ENCODE assay signal across 33 cellular contexts in the genomic region with DNA sequence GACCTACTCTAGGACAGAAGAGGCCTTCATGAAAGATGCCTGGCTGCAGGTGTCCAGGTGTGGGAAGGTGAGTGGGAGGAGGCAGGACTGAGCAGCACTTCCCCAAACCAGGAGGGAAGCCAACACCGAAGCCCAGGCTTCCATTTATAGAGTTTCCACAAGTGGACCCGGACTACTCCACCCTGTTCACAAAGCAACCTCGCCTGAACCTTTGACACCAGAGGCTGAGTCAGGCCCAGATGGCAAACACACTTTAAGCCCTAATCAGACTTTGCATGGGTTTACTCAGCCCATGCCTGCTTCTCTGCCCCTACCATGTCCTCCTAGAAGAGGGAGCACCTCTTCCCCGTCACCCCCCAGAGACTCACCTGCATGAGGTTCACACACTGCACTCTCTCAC. TPM values are rescaled to one million over a fixed set of nuclear protein-coding genes. Genes with fewer than 3 reads are reported as not detected.
DNase-seq lines count a peak whose midpoint lies in the region; ATAC-seq, FAIRE-seq and TF ChIP-seq lines count a peak whose summit lies in the region.
"Had no signal": no experiment of that assay in that cellular context is flagged by ENCODE, and none has a peak within 500 bp of the region (broad histone marks: within the 10 kb centered on the region; RNA-seq: fewer than 3 reads in every experiment).

No MANE protein-coding gene starts in this region.

- H3K9me3 Mint-ChIP-seq in MCF 10A (ENCODE audit: unreplicated experiment): no peaks in the 10 kb centered on the region
- H3K9me3 Mint-ChIP-seq: neural crest cell had no signal

- H3K9me3 ChIP-seq in mammary epithelial cell (replicated peaks; ENCODE audit: insufficient read depth, low read length) (no peaks in the 10 kb centered on the region), HepG2 (ENCODE audit: low read length) (no peaks in the 10 kb centered on the region), upper lobe of right lung (no peaks in the 10 kb centered on the region)
- H3K9me3 ChIP-seq: SK-N-SH had no signal

- H3K4me3 ChIP-seq in mammary epithelial cell (replicated peaks in 1 of 3; ENCODE audit: insufficient read depth in 1 of 3, low read depth in 2 of 3, low read length in 3 of 3): no peak overlapping the region
- no peak overlapping the region for H3K4me3 ChIP-seq in bronchial epithelial cell (ENCODE audit: low read depth, low read length)
- H3K4me3 ChIP-seq in HepG2 (replicated peaks in 1 of 3; ENCODE audit: insufficient read depth in 1 of 3, low read depth in 2 of 3, low read length in 3 of 3): no peak overlapping the region
- H3K4me3 ChIP-seq in upper lobe of right lung: no peak overlapping the region
- H3K4me3 ChIP-seq: lung had no signal

- BruUV-seq in mammary epithelial cell (replicated peaks; lab: Mats Ljungman, UMichigan) (no TSS peak), MCF 10A (replicated peaks; lab: Mats Ljungman, UMichigan) (no TSS peak), HepG2 (replicated peaks; lab: Mats Ljungman, UMichigan) (no TSS peak)

- TF ChIP-seq POLR2A in HepG2 (IDR thresholded peaks at IDR 0.05; ENCODE audit: insufficient read depth in 1 of 2, low read depth in 2 of 2, low read length in 2 of 2): no peak

- no peaks in the 10 kb centered on the region for H3K4me1 ChIP-seq in mammary epithelial cell (ENCODE audit: insufficient read depth, low read length)
- no peaks in the 10 kb centered on the region for H3K4me1 ChIP-seq in HepG2 (ENCODE audit: insufficient read depth, low read length)
- H3K4me1 ChIP-seq in upper lobe of right lung: no peaks in the 10 kb centered on the region

- peaks cover 14% of the 10 kb centered on the region for H3K27me3 Mint-ChIP-seq in MCF 10A (ENCODE audit: insufficient read depth, unreplicated experiment)

- TF ChIP-seq EP300 in HepG2 (IDR thresholded peaks at IDR 0.05; ENCODE audit: low read depth in 2 of 2, low read length in 2 of 2) (no peak), HepG2 (CRISPR knock-in tag; IDR thresholded peaks at IDR 0.05; ENCODE audit: borderline replicate concordance) (no peak)

- no peaks in the 10 kb centered on the region for H3K36me3 Mint-ChIP-seq in MCF 10A (ENCODE audit: insufficient read depth, unreplicated experiment)
- H3K36me3 Mint-ChIP-seq: CD4-positive, alpha-beta memory T cell had no signal

- H2AFZ ChIP-seq in mammary epithelial cell (ENCODE audit: low read depth, low read length) (no peak overlapping the region), HepG2 (ENCODE audit: low read length) (no peak overlapping the region)

- H3K9ac ChIP-seq in mammary epithelial cell (ENCODE audit: insufficient read depth, low read length) (no peak overlapping the region), HepG2 (ENCODE audit: insufficient read depth, low read depth, low read length) (no peak overlapping the region)
- H3K9ac ChIP-seq: SK-N-SH had no signal

- H3K27ac ChIP-seq in mammary epithelial cell (ENCODE audit: insufficient read depth, low read depth, low read length) (no peak overlapping the region), HepG2 (ENCODE audit: extremely low read length, insufficient read depth, low read length) (no peak overlapping the region), upper lobe of right lung (no peak overlapping the region)
- H3K27ac ChIP-seq: VCaP had no signal

- no peak overlapping the region for H3K4me3 Mint-ChIP-seq in MCF 10A (ENCODE audit: unreplicated experiment)
- H3K4me3 Mint-ChIP-seq: CD4-positive, alpha-beta memory T cell; neural crest cell had no signal

- peaks cover 8% of the 10 kb centered on the region for H3K4me1 Mint-ChIP-seq in MCF 10A (ENCODE audit: insufficient read depth, unreplicated experiment)
- H3K4me1 Mint-ChIP-seq: CD4-positive, alpha-beta memory T cell; neural crest cell had no signal

- in situ Hi-C loops in mammary epithelial cell (cut with MboI; ENCODE audit: low sequenced_read_pairs in 2 of 2) (no loop called here), HepG2 (cut with HindIII; ENCODE audit: extremely low pct_ligation_motif_present, low pct_unique_long_range_greater_than_20kb) (no loop called here)

- 75% methylated on average over 4 of the region's 4 CpGs for WGBS in mammary epithelial cell (ENCODE audit: low coverage, missing lambda C conversion rate)
- WGBS in HepG2 (ENCODE audit: low lambda C conversion rate): 2% methylated on average over 3 of the region's 4 CpGs

- FAIRE-seq in bronchial epithelial cell (lab: Jason Lieb, UNC) (peak; percentile 18), HepG2 (lab: Jason Lieb, UNC) (no peak)
- FAIRE-seq: A204.1, astrocyte, islet of Langerhans, RCC 7860, urothelium cell line had no signal

- no peaks in the 10 kb centered on the region for H3K79me2 ChIP-seq in mammary epithelial cell (ENCODE audit: insufficient read depth, low read length)
- no peaks in the 10 kb centered on the region for H3K79me2 ChIP-seq in HepG2 (ENCODE audit: insufficient read depth, low read length)

- H3K36me3 ChIP-seq in mammary epithelial cell (ENCODE audit: insufficient read depth, low read length): no peaks in the 10 kb centered on the region
- no peaks in the 10 kb centered on the region for H3K36me3 ChIP-seq in bronchial epithelial cell (ENCODE audit: control insufficient read depth, insufficient read depth, low read length)
- no peaks in the 10 kb centered on the region for H3K36me3 ChIP-seq in HepG2 (replicated peaks in 1 of 2; ENCODE audit: control insufficient read depth in 1 of 2, insufficient read depth in 2 of 2, low read length in 2 of 2)
- H3K36me3 ChIP-seq in upper lobe of right lung: no peaks in the 10 kb centered on the region

- CTCF ChIA-PET in mammary epithelial cell (lab: Charles Lee; ENCODE audit: low non-redundant PET): interaction anchor here (0.6 to 0.7 kb wide), 3 partner anchors 46 to 169 kb away, joined by 3 to 4 read pairs (median 3); no protein-coding TSS in a partner anchor
- CTCF ChIA-PET in MCF 10A (lab: Yijun Ruan, JAX): interaction anchor here (0.6 to 15.4 kb wide), 4 partner anchors 38 to 835 kb away, joined by 3 to 185 read pairs (median 25); no protein-coding TSS in a partner anchor
- CTCF ChIA-PET in HepG2 (lab: Yijun Ruan, JAX; ENCODE audit: low intra/inter-chr PET ratio, low total read pairs): no interaction called here

- ATAC-seq in HepG2: peak; percentile 66
- ATAC-seq in upper lobe of right lung: peak; percentile 11
- ATAC-seq in GM18520 (IDR thresholded peaks at IDR 0.05; ENCODE audit: unreplicated experiment): no peak

- TF ChIP-seq CTCF in mammary epithelial cell (conservative IDR thresholded peaks at IDR 0.05 in 1 of 2, IDR thresholded peaks at IDR 0.05 in 1 of 2; ENCODE audit: extremely low read depth in 1 of 2, insufficient read depth in 1 of 2, low read depth in 1 of 2, low read length in 2 of 2) (no peak), MCF 10A (IDR thresholded peaks at IDR 0.05; ENCODE audit: unreplicated experiment) (no peak), bronchial epithelial cell (IDR thresholded peaks at IDR 0.05; ENCODE audit: insufficient read depth, low read length, severe bottlenecking) (no peak), HepG2 (CRISPR knock-in tag; IDR thresholded peaks at IDR 0.05) (no peak), upper lobe of right lung (IDR thresholded peaks at IDR 0.05) (no peak)

- H3K4me2 ChIP-seq in mammary epithelial cell (ENCODE audit: insufficient read depth, low read depth, low read length): no peak overlapping the region
- no peak overlapping the region for H3K4me2 ChIP-seq in HepG2 (ENCODE audit: low read depth, low read length)
- H3K4me2 ChIP-seq: SK-N-SH had no signal

- TF ChIP-seq RAD21 in HepG2 (CRISPR knock-in tag; IDR thresholded peaks at IDR 0.05): no peak

- H3K27ac Mint-ChIP-seq in MCF 10A (ENCODE audit: low read depth, unreplicated experiment): no peak overlapping the region
- H3K27ac Mint-ChIP-seq: CD4-positive, alpha-beta memory T cell had no signal

- DNase-seq in mammary epithelial cell (peak; percentile 18), MCF 10A (ENCODE audit: unreplicated experiment) (no peak), bronchial epithelial cell (ENCODE audit: low read depth) (peak; percentile 13), HepG2 (ENCODE audit: low spot score) (no peak), upper lobe of right lung (no peak), NCI-H226 (no peak), SHP77 treated with DMSO at 0.1 percent for 48 hours (lab: John Stamatoyannopoulos, UW) (no peak)
- DNase-seq: activated CD4-positive, alpha-beta T cell treated with anti-CD3 and anti-CD28 coated beads for 48 hours; activated gamma-delta T cell treated with Interleukin-2 at 50 U/mL for 16 hours; activated T-cell treated with anti-CD3 and anti-CD28 coated beads, Interleukin-2, amount 50 U/mL, for 1 hour; caudate nucleus; CD4-positive, alpha-beta memory T cell; glutamatergic neuron; NCI-H1048; NCI-H187; NCI-H2171 treated with DMSO at 0.1 percent for 48 hours; NCI-H526; SK-N-SH; stimulated activated CD4-positive, alpha-beta T cell treated with anti-CD3 and anti-CD28 coated beads, Interleukin-2, amount 100 ng/mL, for 48 hours had no signal

- H3K27me3 ChIP-seq in mammary epithelial cell (ENCODE audit: insufficient read depth, low read length) (no peaks in the 10 kb centered on the region), bronchial epithelial cell (ENCODE audit: control insufficient read depth, insufficient read depth, low read length) (no peaks in the 10 kb centered on the region), HepG2 (ENCODE audit: control insufficient read depth in 1 of 2, insufficient read depth in 2 of 2, low read length in 2 of 2) (no peaks in the 10 kb centered on the region; a peak in 1 of 5 replicates), upper lobe of right lung (peaks cover 14% of the 10 kb centered on the region)

- H4K20me1 ChIP-seq in mammary epithelial cell (ENCODE audit: insufficient read depth, low read length): no peaks in the 10 kb centered on the region
- no peaks in the 10 kb centered on the region for H4K20me1 ChIP-seq in HepG2 (ENCODE audit: insufficient read depth, low read length)

- dilution Hi-C loops in mammary epithelial cell (cut with HindIII; ENCODE audit: low sequenced_read_pairs): loop anchor here (5.0 kb wide), 1 partner anchor 36 kb away; no protein-coding TSS in a partner anchor

- intact Hi-C loops in mammary epithelial cell (cut with micrococcal nuclease): loop anchor here (2.0 kb wide), 2 partner anchors 47 to 57 kb away; no protein-coding TSS in a partner anchor
- intact Hi-C loops in MCF 10A (cut with micrococcal nuclease): no loop called here
- intact Hi-C loops in HepG2 (cut with micrococcal nuclease; ENCODE audit: unreplicated experiment): no loop called here
- intact Hi-C loops in upper lobe of right lung (cut with DNase I): no loop called here

- POLR2A ChIA-PET in MCF 10A (lab: Yijun Ruan, JAX): no interaction called here
- POLR2A ChIA-PET in HepG2 (lab: Yijun Ruan, JAX): no interaction called here

RNA-seq across cellular contexts. Expression of a gene that starts 14.0 kb away (rescaled TPM):
- total RNA-seq in mammary epithelial cell (under 1 TPM in 1 of 2 donors, not detected in 1; 0.24 TPM), MCF 10A (2022) (not detected in 2 replicates), bronchial epithelial cell (not detected in 2 replicates), HepG2 (2016; rRNA removed; fragmentation: Illumina TruSeq; extraction: Trizol) (not detected in 2 replicates), upper lobe of right lung (not detected)
- polyA plus RNA-seq in mammary epithelial cell (0.05 TPM), HepG2 (2011; rRNA removed) (not detected in 2 replicates)
- polyA minus RNA-seq in mammary epithelial cell: not detected
- not detected in 2 replicates for total RNA-seq in HepG2 (2016; cell fraction: cytosol; rRNA removed; fragmentation: Illumina TruSeq; extraction: Trizol; ENCODE audit: low read depth)
- total RNA-seq in HepG2 (2016; cell fraction: insoluble cytoplasmic fraction; rRNA removed; fragmentation: Illumina TruSeq; extraction: Trizol): not detected in 2 replicates
- total RNA-seq in HepG2 (2016; cell fraction: membrane; rRNA removed; fragmentation: Illumina TruSeq; extraction: Trizol): not detected in 2 replicates
- total RNA-seq in HepG2 (2016; cell fraction: nucleus; rRNA removed; fragmentation: Illumina TruSeq; extraction: Trizol): not detected in 2 replicates
- polyA plus RNA-seq in HepG2 (2011; cell fraction: cytosol; rRNA removed): not detected in 2 replicates
- polyA plus RNA-seq in HepG2 (2011; cell fraction: nucleus; rRNA removed): not detected in 2 replicates
- not detected in 2 replicates for polyA plus RNA-seq in HepG2 (2012)
- polyA plus RNA-seq in HepG2 (2016; cell fraction: cytosol; fragmentation: Illumina TruSeq; extraction: Trizol; ENCODE audit: low read depth): not detected in 2 replicates
- not detected in 2 replicates for polyA plus RNA-seq in HepG2 (2016; cell fraction: insoluble cytoplasmic fraction; fragmentation: Illumina TruSeq; extraction: Trizol; ENCODE audit: low read depth)
- polyA plus RNA-seq in HepG2 (2016; cell fraction: membrane; fragmentation: Illumina TruSeq; extraction: Trizol; ENCODE audit: low read depth): not detected in 2 replicates
- not detected in 2 replicates for polyA plus RNA-seq in HepG2 (2016; cell fraction: nucleus; fragmentation: Illumina TruSeq; extraction: Trizol; ENCODE audit: insufficient read depth, low read depth)
- not detected in 2 replicates for polyA minus RNA-seq in HepG2 (2011; rRNA and poly(A)+ RNA removed; ENCODE audit: low replicate concordance)
- not detected in 2 replicates for polyA minus RNA-seq in HepG2 (2011; cell fraction: cytosol; rRNA and poly(A)+ RNA removed)
- polyA minus RNA-seq in HepG2 (2011; cell fraction: nucleus; rRNA and poly(A)+ RNA removed): not detected in 2 replicates
- total RNA-seq: activated CD8-positive, alpha-beta memory T cell treated with anti-CD3 and anti-CD28 coated beads for 36 hours; CD4-positive, alpha-beta memory T cell; lung; neural crest cell; right cardiac atrium; subcutaneous adipose tissue; T-helper 2 cell treated with Interferon-gamma antibody and Interleukin-4, amounts not matched to agents 100 ng/mL and 5 ng/mL, for 36 hours had no signal
- polyA plus RNA-seq: CD4-positive, alpha-beta memory T cell; right cardiac atrium; SK-N-SH had no signal

RNA-seq across cellular contexts. Expression of a gene that starts 28.1 kb away (rescaled TPM):
- total RNA-seq in mammary epithelial cell (not detected), MCF 10A (2022) (not detected in 2 replicates), bronchial epithelial cell (not detected in 2 replicates), HepG2 (2016; rRNA removed; fragmentation: Illumina TruSeq; extraction: Trizol) (not detected in 2 replicates), upper lobe of right lung (not detected)
- polyA plus RNA-seq in mammary epithelial cell (not detected), HepG2 (2011; rRNA removed) (not detected in 2 replicates)
- not detected for polyA minus RNA-seq in mammary epithelial cell
- total RNA-seq in HepG2 (2016; cell fraction: cytosol; rRNA removed; fragmentation: Illumina TruSeq; extraction: Trizol; ENCODE audit: low read depth): not detected in 2 replicates
- total RNA-seq in HepG2 (2016; cell fraction: insoluble cytoplasmic fraction; rRNA removed; fragmentation: Illumina TruSeq; extraction: Trizol): not detected in 2 replicates
- total RNA-seq in HepG2 (2016; cell fraction: membrane; rRNA removed; fragmentation: Illumina TruSeq; extraction: Trizol): not detected in 2 replicates
- total RNA-seq in HepG2 (2016; cell fraction: nucleus; rRNA removed; fragmentation: Illumina TruSeq; extraction: Trizol): not detected in 2 replicates
- polyA plus RNA-seq in HepG2 (2011; cell fraction: cytosol; rRNA removed): not detected in 2 replicates
- polyA plus RNA-seq in HepG2 (2011; cell fraction: nucleus; rRNA removed): not detected in 2 replicates
- not detected in 2 replicates for polyA plus RNA-seq in HepG2 (2012)
- not detected in 2 replicates for polyA plus RNA-seq in HepG2 (2016; cell fraction: cytosol; fragmentation: Illumina TruSeq; extraction: Trizol; ENCODE audit: low read depth)
- polyA plus RNA-seq in HepG2 (2016; cell fraction: insoluble cytoplasmic fraction; fragmentation: Illumina TruSeq; extraction: Trizol; ENCODE audit: low read depth): not detected in 2 replicates
- polyA plus RNA-seq in HepG2 (2016; cell fraction: membrane; fragmentation: Illumina TruSeq; extraction: Trizol; ENCODE audit: low read depth): not detected in 2 replicates
- not detected in 2 replicates for polyA plus RNA-seq in HepG2 (2016; cell fraction: nucleus; fragmentation: Illumina TruSeq; extraction: Trizol; ENCODE audit: insufficient read depth, low read depth)
- polyA minus RNA-seq in HepG2 (2011; rRNA and poly(A)+ RNA removed; ENCODE audit: low replicate concordance): not detected in 2 replicates
- polyA minus RNA-seq in HepG2 (2011; cell fraction: cytosol; rRNA and poly(A)+ RNA removed): not detected in 2 replicates
- not detected in 2 replicates for polyA minus RNA-seq in HepG2 (2011; cell fraction: nucleus; rRNA and poly(A)+ RNA removed)
- total RNA-seq: activated CD8-positive, alpha-beta memory T cell treated with anti-CD3 and anti-CD28 coated beads for 36 hours; astrocyte; CD4-positive, alpha-beta memory T cell; dermis microvascular lymphatic vessel endothelial cell; lung; neural crest cell; right cardiac atrium; subcutaneous adipose tissue; T-helper 2 cell treated with Interferon-gamma antibody and Interleukin-4, amounts not matched to agents 100 ng/mL and 5 ng/mL, for 36 hours had no signal
- polyA plus RNA-seq: CD4-positive, alpha-beta memory T cell; lung; right cardiac atrium; SK-N-SH had no signal

RNA-seq across cellular contexts. Expression of a gene that starts 28.1 kb away (rescaled TPM):
- total RNA-seq in mammary epithelial cell: not detected
- polyA plus RNA-seq in mammary epithelial cell: not detected
- not detected for polyA minus RNA-seq in mammary epithelial cell
- total RNA-seq in MCF 10A (2022): not detected in 2 replicates
- not detected in 2 replicates for total RNA-seq in bronchial epithelial cell
- total RNA-seq in HepG2 (2016; rRNA removed; fragmentation: Illumina TruSeq; extraction: Trizol): not detected in 2 replicates
- total RNA-seq in HepG2 (2016; cell fraction: cytosol; rRNA removed; fragmentation: Illumina TruSeq; extraction: Trizol; ENCODE audit: low read depth): not detected in 2 replicates
- total RNA-seq in HepG2 (2016; cell fraction: insoluble cytoplasmic fraction; rRNA removed; fragmentation: Illumina TruSeq; extraction: Trizol): not detected in 2 replicates
- not detected in 2 replicates for total RNA-seq in HepG2 (2016; cell fraction: membrane; rRNA removed; fragmentation: Illumina TruSeq; extraction: Trizol)
- total RNA-seq in HepG2 (2016; cell fraction: nucleus; rRNA removed; fragmentation: Illumina TruSeq; extraction: Trizol): not detected in 2 replicates
- not detected in 2 replicates for polyA plus RNA-seq in HepG2 (2011; rRNA removed)
- polyA plus RNA-seq in HepG2 (2011; cell fraction: cytosol; rRNA removed): not detected in 2 replicates
- polyA plus RNA-seq in HepG2 (2011; cell fraction: nucleus; rRNA removed): not detected in 2 replicates
- not detected in 2 replicates for polyA plus RNA-seq in HepG2 (2012)
- polyA plus RNA-seq in HepG2 (2016; cell fraction: cytosol; fragmentation: Illumina TruSeq; extraction: Trizol; ENCODE audit: low read depth): not detected in 2 replicates
- not detected in 2 replicates for polyA plus RNA-seq in HepG2 (2016; cell fraction: insoluble cytoplasmic fraction; fragmentation: Illumina TruSeq; extraction: Trizol; ENCODE audit: low read depth)
- polyA plus RNA-seq in HepG2 (2016; cell fraction: membrane; fragmentation: Illumina TruSeq; extraction: Trizol; ENCODE audit: low read depth): not detected in 2 replicates
- not detected in 2 replicates for polyA plus RNA-seq in HepG2 (2016; cell fraction: nucleus; fragmentation: Illumina TruSeq; extraction: Trizol; ENCODE audit: insufficient read depth, low read depth)
- not detected in 2 replicates for polyA minus RNA-seq in HepG2 (2011; rRNA and poly(A)+ RNA removed; ENCODE audit: low replicate concordance)
- polyA minus RNA-seq in HepG2 (2011; cell fraction: cytosol; rRNA and poly(A)+ RNA removed): not detected in 2 replicates
- polyA minus RNA-seq in HepG2 (2011; cell fraction: nucleus; rRNA and poly(A)+ RNA removed): not detected in 2 replicates
- total RNA-seq in upper lobe of right lung: not detected
- total RNA-seq: activated CD8-positive, alpha-beta memory T cell treated with anti-CD3 and anti-CD28 coated beads for 36 hours; astrocyte; CD4-positive, alpha-beta memory T cell; dermis microvascular lymphatic vessel endothelial cell; lung; neural crest cell; right cardiac atrium; subcutaneous adipose tissue; T-helper 2 cell treated with Interferon-gamma antibody and Interleukin-4, amounts not matched to agents 100 ng/mL and 5 ng/mL, for 36 hours had no signal
- polyA plus RNA-seq: CD4-positive, alpha-beta memory T cell; lung; right cardiac atrium; SK-N-SH had no signal

Comparison
In these comparisons a context has a peak if more than half of its experiments do, and no peak if none do; other contexts are left out.
1. DNase-seq: peak in mammary epithelial cell (single experiment) and bronchial epithelial cell (single experiment); none in MCF 10A (single experiment), HepG2 (single experiment), upper lobe of right lung (single experiment), NCI-H226 (single experiment) and SHP77 treated with DMSO at 0.1 percent for 48 hours (single experiment).